ENCODE assay signal across 26 cellular contexts in genomic region chr20:4066551-4066950, GRCh38. TPM values are rescaled to one million over a fixed set of nuclear protein-coding genes. Genes with fewer than 3 reads are reported as not detected.
A peak's percentile ranks its signal among the peaks of the same experiment; 100 is the strongest.
DNase-seq lines count a peak whose midpoint lies in the region; TF ChIP-seq lines count a peak whose summit lies in the region.
"Had no signal": no experiment of that assay in that cellular context is flagged by ENCODE, and none has a peak within 500 bp of the region (broad histone marks: within the 10 kb centered on the region; RNA-seq: fewer than 3 reads in every experiment).

No MANE protein-coding gene starts in this region.

- H3K9me3 ChIP-seq in Loucy (ENCODE audit: insufficient read depth, low read depth, low read length) (no peaks in the 10 kb centered on the region), esophagus muscularis mucosa (no peaks in the 10 kb centered on the region), breast epithelium (no peaks in the 10 kb centered on the region)
- H3K9me3 ChIP-seq: SK-N-SH had no signal

- H3K27ac Mint-ChIP-seq in stimulated activated naive CD8-positive, alpha-beta T cell treated with anti-CD3 and anti-CD28 coated beads, Interleukin-15, Interleukin-2, amounts not matched to agents 100 ng/mL and 50 ng/mL, for 24 hours, result peak overlapping the region; percentile 61
- H3K27ac Mint-ChIP-seq: activated CD4-positive, alpha-beta T cell treated with anti-CD3 and anti-CD28 coated beads, Interleukin-2, amount 10 ng/mL, durations not matched to agents 7 days and 5 days; activated CD8-positive, alpha-beta memory T cell treated with anti-CD3 and anti-CD28 coated beads, Interleukin-2, amount 10 ng/mL, durations not matched to agents 7 days and 5 days; activated naive CD4-positive, alpha-beta T cell treated with anti-CD3 and anti-CD28 coated beads, Interleukin-2, amount 50 U/mL, for 24 hours; activated T-cell treated with anti-CD3 and anti-CD28 coated beads, Interleukin-2, amount 50 U/mL, for 72 hours; CD8-positive, alpha-beta T cell; memory B cell had no signal

- no peaks in the 10 kb centered on the region for H3K79me2 ChIP-seq in Loucy (ENCODE audit: insufficient read depth, low read length)

- H3K27me3 ChIP-seq in Loucy (ENCODE audit: insufficient read depth, low read length, poor library complexity, severe bottlenecking) (no peaks in the 10 kb centered on the region), esophagus muscularis mucosa (no peaks in the 10 kb centered on the region), breast epithelium (no peaks in the 10 kb centered on the region)
- H3K27me3 ChIP-seq: heart left ventricle had no signal

- peak overlapping the region; percentile 33 for H2AFZ ChIP-seq in Loucy (ENCODE audit: low read length)

- H3K4me1 Mint-ChIP-seq in stimulated activated naive CD8-positive, alpha-beta T cell treated with anti-CD3 and anti-CD28 coated beads, Interleukin-15, Interleukin-2, amounts not matched to agents 100 ng/mL and 50 ng/mL, for 24 hours (ENCODE audit: low read depth), result peaks cover 8% of the 10 kb centered on the region

- H3K4me3 Mint-ChIP-seq in stimulated activated naive CD8-positive, alpha-beta T cell treated with anti-CD3 and anti-CD28 coated beads, Interleukin-15, Interleukin-2, amounts not matched to agents 100 ng/mL and 50 ng/mL, for 24 hours, result no peak overlapping the region
- H3K4me3 Mint-ChIP-seq: activated CD4-positive, alpha-beta T cell treated with anti-CD3 and anti-CD28 coated beads, Interleukin-2, amount 10 ng/mL, durations not matched to agents 7 days and 5 days; activated CD8-positive, alpha-beta memory T cell treated with anti-CD3 and anti-CD28 coated beads, Interleukin-2, amount 10 ng/mL, durations not matched to agents 7 days and 5 days; activated naive CD4-positive, alpha-beta T cell treated with anti-CD3 and anti-CD28 coated beads, Interleukin-2, amount 50 U/mL, for 24 hours; activated T-cell treated with anti-CD3 and anti-CD28 coated beads, Interleukin-2, amount 50 U/mL, for 72 hours; CD8-positive, alpha-beta T cell; memory B cell; naive B cell; T-helper 17 cell had no signal

- 93% methylated on average over 5 of the region's 5 CpGs for WGBS in esophagus muscularis mucosa

- no peaks in the 10 kb centered on the region for H4K20me1 ChIP-seq in Loucy (ENCODE audit: insufficient read depth, low read length, poor library complexity, severe bottlenecking)

- intact Hi-C loops in esophagus muscularis mucosa (cut with DNase I), result no loop called here
- intact Hi-C loops in breast epithelium (cut with DNase I; ENCODE audit: low total_unique reads), result no loop called here

- TF ChIP-seq POLR2A in esophagus muscularis mucosa (IDR thresholded peaks at IDR 0.05; ENCODE audit: low read depth), result no peak
- TF ChIP-seq POLR2A in breast epithelium (IDR thresholded peaks at IDR 0.05), result no peak

- H3K27me3 Mint-ChIP-seq in stimulated activated naive CD8-positive, alpha-beta T cell treated with anti-CD3 and anti-CD28 coated beads, Interleukin-15, Interleukin-2, amounts not matched to agents 100 ng/mL and 50 ng/mL, for 24 hours, result no peaks in the 10 kb centered on the region
- H3K27me3 Mint-ChIP-seq: activated CD4-positive, alpha-beta T cell treated with anti-CD3 and anti-CD28 coated beads, Interleukin-2, amount 10 ng/mL, durations not matched to agents 7 days and 5 days; activated CD8-positive, alpha-beta memory T cell treated with anti-CD3 and anti-CD28 coated beads, Interleukin-2, amount 10 ng/mL, durations not matched to agents 7 days and 5 days; activated naive CD4-positive, alpha-beta T cell treated with anti-CD3 and anti-CD28 coated beads, Interleukin-2, amount 50 U/mL, for 24 hours; memory B cell; T-helper 17 cell had no signal

- peak overlapping the region; percentile 17 to 79 (median 58) for H3K27ac ChIP-seq in esophagus muscularis mucosa (replicated peaks in 1 of 4)
- H3K27ac ChIP-seq in breast epithelium, result peak overlapping the region in 1 of 2 donors; percentile 50
- H3K27ac ChIP-seq: WERI-Rb-1 had no signal

- peak overlapping the region; percentile 20 for H3K4me2 ChIP-seq in Loucy (ENCODE audit: low read depth, low read length, poor library complexity, severe bottlenecking)
- H3K4me2 ChIP-seq: smooth muscle cell had no signal

- no peak for TF ChIP-seq EP300 in esophagus muscularis mucosa (IDR thresholded peaks at IDR 0.05)

- DNase-seq in GF-D8 (lab: John Stamatoyannopoulos, UW) (peak; percentile 57), esophagus muscularis mucosa (ENCODE audit: extremely low spot score) (no peak), NCI-H345 treated with DMSO at 0.1 percent for 48 hours (lab: John Stamatoyannopoulos, UW; ENCODE audit: unreplicated experiment) (no peak), breast epithelium (ENCODE audit: low spot score in 2 of 2) (no peak), NCI-H1436 treated with DMSO at 0.1 percent for 48 hours (lab: John Stamatoyannopoulos, UW) (no peak)
- DNase-seq: activated CD4-positive, alpha-beta T cell treated with anti-CD3 and anti-CD28 coated beads, Interleukin-2, amount 10 ng/mL, durations not matched to agents 7 days and 5 days; activated CD8-positive, alpha-beta memory T cell treated with anti-CD3 and anti-CD28 coated beads, Interleukin-2, amount 10 ng/mL, durations not matched to agents 7 days and 5 days; activated T-cell treated with anti-CD3 and anti-CD28 coated beads, Interleukin-2, amount 50 U/mL, for 72 hours; CD8-positive, alpha-beta T cell; central memory CD4-positive, alpha-beta T cell; DMS153; heart left ventricle; Karpas-422; left cardiac atrium; naive B cell; NCI-H1105; NCI-H2029; retina; SK-N-SH; T-helper 17 cell; WERI-Rb-1 had no signal

- H3K4me1 ChIP-seq in Loucy (ENCODE audit: insufficient read depth, low read length, poor library complexity, severe bottlenecking) (peaks cover 54% of the 10 kb centered on the region), esophagus muscularis mucosa (peaks cover 37 to 54% (median 49%) of the 10 kb centered on the region in 4 donors), breast epithelium (peaks cover 0 to 4% of the 10 kb centered on the region in 2 donors)

- no peaks in the 10 kb centered on the region for H3K9me3 Mint-ChIP-seq in stimulated activated naive CD8-positive, alpha-beta T cell treated with anti-CD3 and anti-CD28 coated beads, Interleukin-15, Interleukin-2, amounts not matched to agents 100 ng/mL and 50 ng/mL, for 24 hours
- H3K9me3 Mint-ChIP-seq: activated CD4-positive, alpha-beta T cell treated with anti-CD3 and anti-CD28 coated beads, Interleukin-2, amount 10 ng/mL, durations not matched to agents 7 days and 5 days; activated naive CD4-positive, alpha-beta T cell treated with anti-CD3 and anti-CD28 coated beads, Interleukin-2, amount 50 U/mL, for 24 hours; activated T-cell treated with anti-CD3 and anti-CD28 coated beads, Interleukin-2, amount 50 U/mL, for 72 hours; CD8-positive, alpha-beta T cell; memory B cell had no signal

- H3F3A ChIP-seq in Loucy (ENCODE audit: low read depth), result no peaks in the 10 kb centered on the region

- no peaks in the 10 kb centered on the region for H3K36me3 Mint-ChIP-seq in stimulated activated naive CD8-positive, alpha-beta T cell treated with anti-CD3 and anti-CD28 coated beads, Interleukin-15, Interleukin-2, amounts not matched to agents 100 ng/mL and 50 ng/mL, for 24 hours (ENCODE audit: low read depth)
- H3K36me3 Mint-ChIP-seq: activated CD8-positive, alpha-beta memory T cell treated with anti-CD3 and anti-CD28 coated beads, Interleukin-2, amount 10 ng/mL, durations not matched to agents 7 days and 5 days; activated naive CD4-positive, alpha-beta T cell treated with anti-CD3 and anti-CD28 coated beads, Interleukin-2, amount 50 U/mL, for 24 hours; CD8-positive, alpha-beta T cell; memory B cell; naive B cell had no signal

- H3K9me2 ChIP-seq in Loucy (replicated peaks; ENCODE audit: low read depth, low read length), result no peaks in the 10 kb centered on the region
- H3K9me2 ChIP-seq: SK-N-SH had no signal

- H3K9ac ChIP-seq in Loucy (ENCODE audit: low read depth, low read length, poor library complexity, severe bottlenecking), result no peak overlapping the region
- H3K9ac ChIP-seq: SK-N-SH had no signal

- TF ChIP-seq CTCF in Loucy (conservative IDR thresholded peaks at IDR 0.05; ENCODE audit: low read length) (no peak), esophagus muscularis mucosa (IDR thresholded peaks at IDR 0.05) (no peak), breast epithelium (IDR thresholded peaks at IDR 0.05) (no peak)

- H3K4me3 ChIP-seq in Loucy (ENCODE audit: low read length, poor library complexity, severe bottlenecking), result no peak overlapping the region
- no peak overlapping the region for H3K4me3 ChIP-seq in esophagus muscularis mucosa
- H3K4me3 ChIP-seq in breast epithelium, result no peak overlapping the region
- H3K4me3 ChIP-seq: heart left ventricle, smooth muscle cell had no signal

- H3K36me3 ChIP-seq in Loucy (ENCODE audit: insufficient read depth, low read length), result no peaks in the 10 kb centered on the region
- no peaks in the 10 kb centered on the region for H3K36me3 ChIP-seq in esophagus muscularis mucosa
- no peaks in the 10 kb centered on the region for H3K36me3 ChIP-seq in breast epithelium
- H3K36me3 ChIP-seq: heart left ventricle, WERI-Rb-1 had no signal

RNA-seq across cellular contexts. Expression of gene RNF24, which starts 51.2 kb away (rescaled TPM):
- total RNA-seq in esophagus muscularis mucosa, result 10 to 100 TPM in 3 of 4 donors, 1 to 10 TPM in 1; 10.0 to 26.8 (median 18.0) TPM
- total RNA-seq in breast epithelium, result 10 to 100 TPM in 2 of 3 donors, 1 to 10 TPM in 1; 8.8 to 27.2 (median 22.0) TPM
